ENCODE assay signal across 9 cellular contexts in genomic region chr19:2495651-2496316, GRCh38. TPM values are rescaled to one million over a fixed set of nuclear protein-coding genes. Genes with fewer than 3 reads are reported as not detected.
A peak's percentile ranks its signal among the peaks of the same experiment; 100 is the strongest.
DNase-seq lines count a peak whose midpoint lies in the region; TF ChIP-seq lines count a peak whose summit lies in the region.
"Had no signal": no experiment of that assay in that cellular context is flagged by ENCODE, and none has a peak within 500 bp of the region (broad histone marks: within the 10 kb centered on the region; RNA-seq: fewer than 3 reads in every experiment).

No MANE protein-coding gene starts in this region.

- no peak for TF ChIP-seq CTCF in coronary artery (IDR thresholded peaks at IDR 0.05)

- CTCF ChIA-PET in activated naive CD4-positive, alpha-beta T cell treated with anti-CD3 and anti-CD28 coated beads, Interleukin-2, amount 10 ng/mL, durations not matched to agents 7 days and 5 days (lab: Charles Lee): interaction anchor here (0.5 kb wide), 1 partner anchor 629 kb away, joined by 3 read pairs; no protein-coding TSS in a partner anchor

- H3K4me1 ChIP-seq in mesodermal cell (ENCODE audit: control insufficient read depth, insufficient read depth, low read length, poor library complexity, severe bottlenecking) (peaks cover 45% of the 10 kb centered on the region), urinary bladder (ENCODE audit: insufficient read depth) (no peaks in the 10 kb centered on the region)

- H3K4me1 Mint-ChIP-seq in activated naive CD4-positive, alpha-beta T cell treated with anti-CD3 and anti-CD28 coated beads, Interleukin-2, amount 10 ng/mL, durations not matched to agents 7 days and 5 days: peaks cover 60% of the 10 kb centered on the region

- H3K36me3 ChIP-seq in mesodermal cell (ENCODE audit: control insufficient read depth, insufficient read depth, low read length) (no peaks in the 10 kb centered on the region), urinary bladder (ENCODE audit: insufficient read depth) (no peaks in the 10 kb centered on the region)

- H3K4me3 ChIP-seq in coronary artery: peak overlapping the region; percentile 81
- peak overlapping the region; percentile 25 for H3K4me3 ChIP-seq in mesodermal cell (ENCODE audit: extremely low read depth, insufficient read depth, low read length, poor library complexity, severe bottlenecking)
- H3K4me3 ChIP-seq in urinary bladder (ENCODE audit: low read depth, low read length): peak overlapping the region; percentile 49

- peaks cover 55% of the 10 kb centered on the region for H3K27me3 Mint-ChIP-seq in activated naive CD4-positive, alpha-beta T cell treated with anti-CD3 and anti-CD28 coated beads, Interleukin-2, amount 10 ng/mL, durations not matched to agents 7 days and 5 days

- no peak for DNase-seq in activated naive CD4-positive, alpha-beta T cell treated with anti-CD3 and anti-CD28 coated beads, Interleukin-2, amount 10 ng/mL, durations not matched to agents 7 days and 5 days
- DNase-seq in activated naive CD4-positive, alpha-beta T cell treated with Interleukin-2 at 50 U/mL for 16 hours: no peak
- DNase-seq in coronary artery (ENCODE audit: low spot score) (no peak), DMS79 (lab: John Stamatoyannopoulos, UW) (no peak), activated gamma-delta T cell treated with Interleukin-2 at 50 U/mL for 16 hours (no peak), epidermal melanocyte (ENCODE audit: insufficient read length, low spot score) (no peak)
- DNase-seq: Caco-2 had no signal

- no peaks in the 10 kb centered on the region for H3K9me3 Mint-ChIP-seq in activated naive CD4-positive, alpha-beta T cell treated with anti-CD3 and anti-CD28 coated beads, Interleukin-2, amount 10 ng/mL, durations not matched to agents 7 days and 5 days

- peaks cover 5% of the 10 kb centered on the region for H3K9me3 ChIP-seq in mesodermal cell (ENCODE audit: control insufficient read depth, low read length)
- H3K9me3 ChIP-seq: Caco-2 had no signal

- H3K27ac ChIP-seq in coronary artery: peak overlapping the region; percentile 68 to 96
- peak overlapping the region; percentile 83 for H3K27ac ChIP-seq in mesodermal cell (ENCODE audit: low read depth, low read length, severe bottlenecking)
- no peak overlapping the region for H3K27ac ChIP-seq in urinary bladder (ENCODE audit: low read depth)

- WGBS in mesodermal cell (ENCODE audit: insufficient coverage in 2 of 2), 2 experiments: 45 to 65% methylated on average over 5 to 8 of the region's 16 CpGs
- WGBS in urinary bladder: 17% methylated on average over 16 of the region's 16 CpGs

- H3K27ac Mint-ChIP-seq in activated naive CD4-positive, alpha-beta T cell treated with anti-CD3 and anti-CD28 coated beads, Interleukin-2, amount 10 ng/mL, durations not matched to agents 7 days and 5 days: peak overlapping the region; percentile 67

- H3K4me3 Mint-ChIP-seq in activated naive CD4-positive, alpha-beta T cell treated with anti-CD3 and anti-CD28 coated beads, Interleukin-2, amount 10 ng/mL, durations not matched to agents 7 days and 5 days: peak overlapping the region; percentile 64

- H3K36me3 Mint-ChIP-seq in activated naive CD4-positive, alpha-beta T cell treated with anti-CD3 and anti-CD28 coated beads, Interleukin-2, amount 10 ng/mL, durations not matched to agents 7 days and 5 days: no peaks in the 10 kb centered on the region

RNA-seq across cellular contexts. Expression of gene GADD45B, which starts 19.9 kb away (rescaled TPM):
- polyA plus RNA-seq in mesodermal cell (2013, experiment 1 of 2): 28.2 TPM
- 27.5 TPM for polyA plus RNA-seq in mesodermal cell (2013, experiment 2 of 2)
- 23.2 TPM for total RNA-seq in urinary bladder
- polyA plus RNA-seq in urinary bladder: 163 TPM

RNA-seq across cellular contexts. Expression of gene LMNB2, which starts 39.0 kb away (rescaled TPM):
- polyA plus RNA-seq in mesodermal cell (2013, experiment 1 of 2): 83.7 TPM
- 74.4 TPM for polyA plus RNA-seq in mesodermal cell (2013, experiment 2 of 2)
- 33.4 TPM for total RNA-seq in urinary bladder
- polyA plus RNA-seq in urinary bladder: 22.2 TPM

Comparison
In these comparisons a context has a peak if more than half of its experiments do, and no peak if none do; other contexts are left out.
1. H3K4me3 ChIP-seq: peak in every context shown above with its lines; median percentile 81 in coronary artery; 49 in urinary bladder; 25 in mesodermal cell.